8 cellular contexts compared by ENCODE assay signal in genomic region chr11:62611705-62612365, GRCh38. TPM values are rescaled to one million over a fixed set of nuclear protein-coding genes. Genes with fewer than 3 reads are reported as not detected.
DNase-seq lines count a peak whose midpoint lies in the region; ATAC-seq and TF ChIP-seq lines count a peak whose summit lies in the region.

No MANE protein-coding gene starts in this region.

- H3K27ac ChIP-seq in A673 (ENCODE audit: low read depth, low read length, poor library complexity, severe bottlenecking): peak overlapping the region; percentile 76
- peak overlapping the region; percentile 98 to 99 for H3K27ac ChIP-seq in ascending aorta
- peak overlapping the region; percentile 97 for H3K27ac ChIP-seq in hepatocyte
- peak overlapping the region; percentile 90 to 95 (median 92) for H3K27ac ChIP-seq in gastrocnemius medialis

- H4K20me1 ChIP-seq in hepatocyte (ENCODE audit: insufficient read depth, poor library complexity, severe bottlenecking): no peaks in the 10 kb centered on the region

- DNase-seq in A673 (ENCODE audit: low spot score) (peak; percentile 68), RPMI8226 (peak; percentile 59), ascending aorta (ENCODE audit: low spot score in 2 of 2) (peak in 1 of 2 donors; percentile 78), hepatocyte (ENCODE audit: low spot score) (peak; percentile 73), gastrocnemius medialis (peak in 1 of 2 donors; percentile 45)

- peak overlapping the region; percentile 88 for H2AFZ ChIP-seq in hepatocyte

- no TSS peak for BruUV-seq in A673 (replicated peaks; lab: Mats Ljungman, UMichigan)

- no peaks in the 10 kb centered on the region for H3K9me2 ChIP-seq in hepatocyte (replicated peaks; ENCODE audit: insufficient read depth)

- H3K27me3 ChIP-seq in A673 (replicated peaks; ENCODE audit: insufficient read depth, low read depth, low read length, poor library complexity) (no peaks in the 10 kb centered on the region), ascending aorta (no peaks in the 10 kb centered on the region), hepatocyte (no peaks in the 10 kb centered on the region), gastrocnemius medialis (no peaks in the 10 kb centered on the region)

- H3K4me3 ChIP-seq in A673 (ENCODE audit: low read depth, low read length, poor library complexity, severe bottlenecking) (peak overlapping the region; percentile 80), ascending aorta (peak overlapping the region; percentile 82 to 92), hepatocyte (peak overlapping the region; percentile 87), gastrocnemius medialis (peak overlapping the region; percentile 71 to 93 (median 86))

- POLR2A ChIA-PET in A673 (lab: Charles Lee; ENCODE audit: low non-redundant PET): interaction anchor here (0.6 to 1.0 kb wide), 2 partner anchors 10 to 21 kb away, joined by 3 to 5 read pairs; partner anchors contain the start of genes MTA2 and TUT1

- intact Hi-C loops in A673 (cut with micrococcal nuclease; ENCODE audit: unreplicated experiment) (no loop called here), ascending aorta (cut with DNase I) (loop anchor here (1.0 to 5.0 kb wide), 5 partner anchors 10 to 220 kb away; partner anchors contain the start of genes C11orf98, CSKMT, INTS5 and STX5), gastrocnemius medialis (cut with DNase I; ENCODE audit: low total_unique reads) (loop anchor here (1.0 to 5.0 kb wide), 3 partner anchors 10 to 80 kb away; no protein-coding TSS in a partner anchor)

- ATAC-seq in GM18858 (IDR thresholded peaks at IDR 0.05; ENCODE audit: unreplicated experiment): peak; percentile 8
- peak; percentile 21 for ATAC-seq in HG03135 (IDR thresholded peaks at IDR 0.05; ENCODE audit: unreplicated experiment)
- ATAC-seq in gastrocnemius medialis: peak; percentile 1 to 5
- ATAC-seq in GM21825 (IDR thresholded peaks at IDR 0.05; ENCODE audit: unreplicated experiment): no peak

- TF ChIP-seq POLR2A in gastrocnemius medialis (IDR thresholded peaks at IDR 0.05): no peak

- CTCF ChIA-PET in A673 (lab: Charles Lee): interaction anchor here (0.7 to 1.2 kb wide), 4 partner anchors 10 to 116 kb away, joined by 3 to 6 read pairs (median 4); partner anchors contain the start of gene MTA2

- H3K36me3 ChIP-seq in A673 (ENCODE audit: insufficient read depth, low read length, poor library complexity, severe bottlenecking): peaks cover 3% of the 10 kb centered on the region
- peaks cover 45 to 50% of the 10 kb centered on the region in 2 donors for H3K36me3 ChIP-seq in ascending aorta
- no peaks in the 10 kb centered on the region for H3K36me3 ChIP-seq in hepatocyte (replicated peaks; ENCODE audit: insufficient read depth, low read depth)
- H3K36me3 ChIP-seq in gastrocnemius medialis: peaks cover 0 to 6% of the 10 kb centered on the region in 2 donors

- WGBS in hepatocyte (ENCODE audit: low lambda C conversion rate, missing lambda C conversion rate): 5% methylated on average over 26 of the region's 34 CpGs

- H3K79me2 ChIP-seq in hepatocyte: peaks cover 11% of the 10 kb centered on the region

- peak overlapping the region; percentile 98 for H3K4me2 ChIP-seq in hepatocyte

- TF ChIP-seq CTCF in A673 (conservative IDR thresholded peaks at IDR 0.05; ENCODE audit: low read depth, low read length) (no peak), ascending aorta (IDR thresholded peaks at IDR 0.05) (no peak), hepatocyte (IDR thresholded peaks at IDR 0.05; ENCODE audit: poor library complexity) (no peak), gastrocnemius medialis (IDR thresholded peaks at IDR 0.05 in 4 of 5, conservative IDR thresholded peaks at IDR 0.05 in 1 of 5) (no peak)

- H3K9me3 ChIP-seq in A673 (ENCODE audit: low read depth, low read length, poor library complexity, severe bottlenecking): no peaks in the 10 kb centered on the region
- no peaks in the 10 kb centered on the region for H3K9me3 ChIP-seq in ascending aorta
- no peaks in the 10 kb centered on the region for H3K9me3 ChIP-seq in hepatocyte (ENCODE audit: low read depth)
- H3K9me3 ChIP-seq in gastrocnemius medialis: no peaks in the 10 kb centered on the region

- H3K4me1 ChIP-seq in A673 (ENCODE audit: insufficient read depth, low read length, poor library complexity, severe bottlenecking): peaks cover 18% of the 10 kb centered on the region
- peaks cover 11 to 27% of the 10 kb centered on the region in 2 donors for H3K4me1 ChIP-seq in ascending aorta
- peaks cover 15% of the 10 kb centered on the region for H3K4me1 ChIP-seq in hepatocyte (ENCODE audit: insufficient read depth)
- H3K4me1 ChIP-seq in gastrocnemius medialis: peaks cover 16 to 21% of the 10 kb centered on the region in 2 donors

- in situ Hi-C loops in gastrocnemius medialis (cut with MboI; ENCODE audit: low sequenced_read_pairs in 4 of 4): loop anchor here in 1 of 4 donors (25.0 kb wide), 1 partner anchor 100 kb away; the partner anchor contains the start of genes BSCL2 and GNG3

RNA-seq across cellular contexts. Expression of gene EML3, which starts 0.7 kb away (rescaled TPM):
- total RNA-seq in A673 (2021) (21.3 and 30.4 TPM in 2 replicates), ascending aorta (207 TPM), hepatocyte (18.3 and 21.6 TPM in 2 replicates), gastrocnemius medialis (1 to 10 TPM; 4.7 to 7.9 (median 7.0) TPM)
- 22.6 and 51.0 TPM in 2 replicates for polyA plus RNA-seq in hepatocyte

RNA-seq across cellular contexts. Expression of gene ROM1, which starts 1.2 kb away (rescaled TPM):
- total RNA-seq in A673 (2021): 1.1 and 1.3 TPM in 2 replicates
- not detected for total RNA-seq in ascending aorta
- 1.5 and 1.9 TPM in 2 replicates for total RNA-seq in hepatocyte
- 2.1 and 3.2 TPM in 2 replicates for polyA plus RNA-seq in hepatocyte
- 1 to 10 TPM; 1.6 to 3.7 (median 2.7) TPM for total RNA-seq in gastrocnemius medialis

RNA-seq across cellular contexts. Expression of gene B3GAT3, which starts 10.0 kb away (rescaled TPM):
- 64.7 and 68.2 TPM in 2 replicates for total RNA-seq in A673 (2021)
- total RNA-seq in ascending aorta: 61.3 TPM
- 32.3 and 34.4 TPM in 2 replicates for total RNA-seq in hepatocyte
- polyA plus RNA-seq in hepatocyte: 59.6 and 61.4 TPM in 2 replicates
- total RNA-seq in gastrocnemius medialis: 10 to 100 TPM in 2 of 4 donors, 1 to 10 TPM in 2; 4.4 to 21.4 (median 9.8) TPM

RNA-seq across cellular contexts. Expression of gene MTA2, which starts 10.2 kb away (rescaled TPM):
- total RNA-seq in A673 (2021) (241 and 243 TPM in 2 replicates), ascending aorta (79.2 TPM), hepatocyte (46.8 and 53.1 TPM in 2 replicates), gastrocnemius medialis (10 to 100 TPM; 28.0 to 47.1 (median 31.7) TPM)
- polyA plus RNA-seq in hepatocyte: 17.1 and 25.6 TPM in 2 replicates

RNA-seq across cellular contexts. Expression of gene TUT1, which starts 20.5 kb away (rescaled TPM):
- total RNA-seq in A673 (2021) (27.3 and 27.6 TPM in 2 replicates), ascending aorta (18.4 TPM), hepatocyte (6.7 and 11.7 TPM in 2 replicates), gastrocnemius medialis (10 to 100 TPM in 3 of 4 donors, 1 to 10 TPM in 1; 7.8 to 15.7 (median 11.7) TPM)
- 14.2 and 16.5 TPM in 2 replicates for polyA plus RNA-seq in hepatocyte
